1 cellular context compared by ENCODE assay signal in the genomic region with DNA sequence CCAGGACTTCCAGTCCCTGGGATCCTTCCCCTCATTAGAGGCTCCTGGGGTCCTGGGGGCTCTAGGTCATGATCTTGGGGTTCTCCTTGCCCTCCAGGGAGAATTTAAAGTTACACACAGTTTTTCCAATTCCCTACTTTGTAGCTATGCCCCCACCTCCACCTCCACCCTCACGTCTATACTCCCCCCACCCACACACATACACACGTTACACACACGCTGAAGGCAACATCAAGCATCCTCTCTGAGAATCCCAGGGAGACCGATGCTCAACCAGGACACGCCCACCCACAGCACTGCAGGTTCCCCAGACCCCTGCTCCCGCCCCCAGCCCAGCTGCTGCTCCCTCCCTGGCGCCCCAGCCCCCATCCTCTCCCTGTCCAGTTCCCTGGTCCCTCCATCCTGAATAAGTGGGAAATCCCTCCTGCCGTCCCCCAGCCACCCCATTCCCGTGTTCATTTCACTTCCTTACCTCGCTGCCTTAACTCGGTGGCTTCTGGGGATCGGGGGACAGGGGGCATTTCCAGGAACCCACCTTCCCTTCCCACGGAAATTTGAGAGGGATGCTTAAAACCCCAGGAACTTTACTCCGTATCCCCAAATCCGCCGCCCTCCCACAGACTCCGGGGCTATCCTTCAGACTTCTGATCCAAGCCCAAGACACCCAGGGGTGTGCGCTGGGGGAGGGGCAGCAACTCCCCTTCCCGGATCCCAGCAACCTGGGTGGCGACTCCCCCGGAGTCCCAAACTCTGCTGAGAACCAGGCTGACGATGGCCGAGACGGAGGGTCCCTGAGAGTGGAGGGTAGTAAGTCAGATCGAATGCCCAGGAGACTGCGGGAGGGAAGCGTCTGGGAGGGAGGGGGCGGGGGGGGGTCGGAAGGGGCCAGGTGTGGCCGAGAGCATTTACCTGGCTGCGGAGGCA.
TF ChIP-seq lines count a peak whose summit lies in the region.

No MANE protein-coding gene starts in this region.

TF ChIP-seq in A549, 52 proteins besides CTCF, POLR2A, EP300 and RAD21 (continued from another document):
- no peak for TF ChIP-seq PBX3 (IDR thresholded peaks at IDR 0.05)
